1 cellular context compared by ENCODE assay signal in genomic region chr17:50911890-50912289, GRCh38.
TF ChIP-seq lines count a peak whose summit lies in the region.

No MANE protein-coding gene starts in this region.

TF ChIP-seq in HepG2, 621 proteins besides CTCF, POLR2A, EP300 and RAD21:
- TF ChIP-seq, protein P1, sequence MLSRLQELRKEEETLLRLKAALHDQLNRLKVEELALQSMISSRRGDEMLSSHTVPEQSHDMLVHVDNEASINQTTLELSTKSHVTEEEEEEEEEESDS (CRISPR knock-in tag; IDR thresholded peaks at IDR 0.05; ENCODE audit: borderline replicate concordance): no peak
- no peak for TF ChIP-seq PBX2 (CRISPR knock-in tag; IDR thresholded peaks at IDR 0.05)
- TF ChIP-seq ZNF333 (CRISPR knock-in tag; IDR thresholded peaks at IDR 0.05; ENCODE audit: borderline replicate concordance): 0 out of 2 replicates have a peak, but pooled peaks have one; percentile 36
- TF ChIP-seq, protein P2, sequence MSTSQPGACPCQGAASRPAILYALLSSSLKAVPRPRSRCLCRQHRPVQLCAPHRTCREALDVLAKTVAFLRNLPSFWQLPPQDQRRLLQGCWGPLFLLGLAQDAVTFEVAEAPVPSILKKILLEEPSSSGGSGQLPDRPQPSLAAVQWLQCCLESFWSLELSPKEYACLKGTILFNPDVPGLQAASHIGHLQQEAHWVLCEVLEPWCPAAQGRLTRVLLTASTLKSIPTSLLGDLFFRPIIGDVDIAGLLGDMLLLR (CRISPR knock-in tag; IDR thresholded peaks at IDR 0.05): no peak
- TF ChIP-seq, protein P3, sequence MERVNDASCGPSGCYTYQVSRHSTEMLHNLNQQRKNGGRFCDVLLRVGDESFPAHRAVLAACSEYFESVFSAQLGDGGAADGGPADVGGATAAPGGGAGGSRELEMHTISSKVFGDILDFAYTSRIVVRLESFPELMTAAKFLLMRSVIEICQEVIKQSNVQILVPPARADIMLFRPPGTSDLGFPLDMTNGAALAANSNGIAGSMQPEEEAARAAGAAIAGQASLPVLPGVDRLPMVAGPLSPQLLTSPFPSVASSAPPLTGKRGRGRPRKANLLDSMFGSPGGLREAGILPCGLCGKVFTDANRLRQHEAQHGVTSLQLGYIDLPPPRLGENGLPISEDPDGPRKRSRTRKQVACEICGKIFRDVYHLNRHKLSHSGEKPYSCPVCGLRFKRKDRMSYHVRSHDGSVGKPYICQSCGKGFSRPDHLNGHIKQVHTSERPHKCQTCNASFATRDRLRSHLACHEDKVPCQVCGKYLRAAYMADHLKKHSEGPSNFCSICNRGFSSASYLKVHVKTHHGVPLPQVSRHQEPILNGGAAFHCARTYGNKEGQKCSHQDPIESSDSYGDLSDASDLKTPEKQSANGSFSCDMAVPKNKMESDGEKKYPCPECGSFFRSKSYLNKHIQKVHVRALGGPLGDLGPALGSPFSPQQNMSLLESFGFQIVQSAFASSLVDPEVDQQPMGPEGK (CRISPR knock-in tag; IDR thresholded peaks at IDR 0.05): peak; percentile 41; the same call in 1 of the 2 replicates
- peak; percentile 21; the same call in 1 of the 2 replicates for TF ChIP-seq ZNF605 (CRISPR knock-in tag; IDR thresholded peaks at IDR 0.05)
- TF ChIP-seq, protein P4, sequence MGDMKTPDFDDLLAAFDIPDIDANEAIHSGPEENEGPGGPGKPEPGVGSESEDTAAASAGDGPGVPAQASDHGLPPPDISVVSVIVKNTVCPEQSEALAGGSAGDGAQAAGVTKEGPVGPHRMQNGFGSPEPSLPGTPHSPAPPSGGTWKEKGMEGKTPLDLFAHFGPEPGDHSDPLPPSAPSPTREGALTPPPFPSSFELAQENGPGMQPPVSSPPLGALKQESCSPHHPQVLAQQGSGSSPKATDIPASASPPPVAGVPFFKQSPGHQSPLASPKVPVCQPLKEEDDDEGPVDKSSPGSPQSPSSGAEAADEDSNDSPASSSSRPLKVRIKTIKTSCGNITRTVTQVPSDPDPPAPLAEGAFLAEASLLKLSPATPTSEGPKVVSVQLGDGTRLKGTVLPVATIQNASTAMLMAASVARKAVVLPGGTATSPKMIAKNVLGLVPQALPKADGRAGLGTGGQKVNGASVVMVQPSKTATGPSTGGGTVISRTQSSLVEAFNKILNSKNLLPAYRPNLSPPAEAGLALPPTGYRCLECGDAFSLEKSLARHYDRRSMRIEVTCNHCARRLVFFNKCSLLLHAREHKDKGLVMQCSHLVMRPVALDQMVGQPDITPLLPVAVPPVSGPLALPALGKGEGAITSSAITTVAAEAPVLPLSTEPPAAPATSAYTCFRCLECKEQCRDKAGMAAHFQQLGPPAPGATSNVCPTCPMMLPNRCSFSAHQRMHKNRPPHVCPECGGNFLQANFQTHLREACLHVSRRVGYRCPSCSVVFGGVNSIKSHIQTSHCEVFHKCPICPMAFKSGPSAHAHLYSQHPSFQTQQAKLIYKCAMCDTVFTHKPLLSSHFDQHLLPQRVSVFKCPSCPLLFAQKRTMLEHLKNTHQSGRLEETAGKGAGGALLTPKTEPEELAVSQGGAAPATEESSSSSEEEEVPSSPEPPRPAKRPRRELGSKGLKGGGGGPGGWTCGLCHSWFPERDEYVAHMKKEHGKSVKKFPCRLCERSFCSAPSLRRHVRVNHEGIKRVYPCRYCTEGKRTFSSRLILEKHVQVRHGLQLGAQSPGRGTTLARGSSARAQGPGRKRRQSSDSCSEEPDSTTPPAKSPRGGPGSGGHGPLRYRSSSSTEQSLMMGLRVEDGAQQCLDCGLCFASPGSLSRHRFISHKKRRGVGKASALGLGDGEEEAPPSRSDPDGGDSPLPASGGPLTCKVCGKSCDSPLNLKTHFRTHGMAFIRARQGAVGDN (CRISPR knock-in tag; IDR thresholded peaks at IDR 0.05): 0 out of 2 replicates have a peak, but pooled peaks have one; percentile 25
- TF ChIP-seq ZNF572 (CRISPR knock-in tag; IDR thresholded peaks at IDR 0.05): no peak
- no peak for TF ChIP-seq E2F5 (CRISPR knock-in tag; conservative IDR thresholded peaks at IDR 0.05)
- TF ChIP-seq ZNF235 (CRISPR knock-in tag; IDR thresholded peaks at IDR 0.05; ENCODE audit: borderline replicate concordance): no peak
- TF ChIP-seq ZMYM2 (CRISPR knock-in tag; IDR thresholded peaks at IDR 0.05): no peak
- no peak for TF ChIP-seq NKX3-1 (CRISPR knock-in tag; IDR thresholded peaks at IDR 0.05)
- TF ChIP-seq ZNF430 (CRISPR knock-in tag; IDR thresholded peaks at IDR 0.05): 0 out of 2 replicates have a peak, but pooled peaks have one; percentile 28
- no peak for TF ChIP-seq ZMYM4 (CRISPR knock-in tag; IDR thresholded peaks at IDR 0.05)
- peak; percentile 25; the same call in 1 of the 2 replicates for TF ChIP-seq RFX5 (IDR thresholded peaks at IDR 0.05; ENCODE audit: low read depth, low read length)
- no peak for TF ChIP-seq ZNF33B (CRISPR knock-in tag; IDR thresholded peaks at IDR 0.05)
- no peak for TF ChIP-seq ZNF776 (CRISPR knock-in tag; IDR thresholded peaks at IDR 0.05)
- 0 out of 2 replicates have a peak, but pooled peaks have one; percentile 51 for TF ChIP-seq ZBTB7B (CRISPR knock-in tag; IDR thresholded peaks at IDR 0.05)
- TF ChIP-seq ZFP62 (CRISPR knock-in tag; IDR thresholded peaks at IDR 0.05): no peak
- TF ChIP-seq NFE2L1 (CRISPR knock-in tag; IDR thresholded peaks at IDR 0.05; ENCODE audit: borderline replicate concordance): no peak
